ENCODE assay signal across 24 cellular contexts in the genomic region with DNA sequence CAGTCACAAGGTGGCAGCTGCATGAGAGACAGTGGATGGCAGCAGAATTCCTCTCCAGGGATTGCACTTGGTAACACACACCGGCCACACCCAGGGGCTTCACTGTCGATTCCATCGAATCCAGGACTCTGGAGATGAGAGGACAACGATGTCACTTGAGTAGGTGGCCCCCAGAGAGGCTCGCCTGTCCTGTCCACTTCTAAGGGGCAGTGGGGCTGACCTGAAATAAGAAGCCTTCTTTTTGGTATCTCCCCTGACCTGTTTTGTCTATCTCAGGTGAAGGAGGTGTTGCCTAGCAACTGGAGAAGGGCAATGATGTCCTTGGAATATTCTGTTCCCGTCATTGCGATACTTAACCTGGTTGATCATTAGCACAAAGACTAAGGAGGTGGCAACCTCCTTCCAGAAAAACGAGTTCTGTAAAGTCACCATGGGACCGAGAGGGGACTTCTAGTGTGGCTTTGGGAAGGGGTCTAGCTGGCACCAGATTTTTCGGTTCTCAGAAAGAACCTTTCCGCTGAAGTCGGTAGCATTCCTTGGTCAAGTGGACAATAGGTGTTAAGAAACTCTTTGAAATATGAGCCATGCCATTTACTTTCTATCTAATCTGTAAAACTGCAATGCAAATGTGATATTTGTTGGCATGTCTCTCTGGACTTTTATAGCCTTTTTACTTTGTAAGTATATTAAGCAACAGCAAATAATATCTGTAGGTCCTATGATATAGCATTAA.
A peak's percentile ranks its signal among the peaks of the same experiment; 100 is the strongest.
DNase-seq lines count a peak whose midpoint lies in the region; ATAC-seq, FAIRE-seq and TF ChIP-seq lines count a peak whose summit lies in the region.
"Had no signal": no experiment of that assay in that cellular context is flagged by ENCODE, and none has a peak within 500 bp of the region (broad histone marks: within the 10 kb centered on the region; RNA-seq: fewer than 3 reads in every experiment).

No MANE protein-coding gene starts in this region.

- no peak overlapping the region for H2BK12ac ChIP-seq in mesenchymal stem cell (ENCODE audit: low read length in 2 of 2)

- H2BK15ac ChIP-seq in mesenchymal stem cell (ENCODE audit: low read depth, poor library complexity, severe bottlenecking), result no peak overlapping the region

- peak; percentile 76 for ATAC-seq in left lung
- ATAC-seq: activated CD4-positive, alpha-beta T cell treated with anti-CD3 and anti-CD28 coated beads for 36 hours; GM12878; heart left ventricle had no signal

- no peak overlapping the region for H2BK120ac ChIP-seq in mesenchymal stem cell (ENCODE audit: low read depth, low read length)

- peak overlapping the region; percentile 81 for H3K27ac ChIP-seq in VCaP
- peak overlapping the region; percentile 57 to 80 for H3K27ac ChIP-seq in left lung
- peak overlapping the region; percentile 54 to 80 for H3K27ac ChIP-seq in small intestine (ENCODE audit: low read depth in 1 of 2, low read length in 1 of 2)
- no peak overlapping the region for H3K27ac ChIP-seq in mesenchymal stem cell (ENCODE audit: low read length, poor library complexity, severe bottlenecking)
- H3K27ac ChIP-seq: epithelial cell of prostate, heart left ventricle, PC-9, spleen had no signal

- H3K9me3 ChIP-seq in left lung (no peaks in the 10 kb centered on the region), small intestine (ENCODE audit: control insufficient read depth, low read depth) (no peaks in the 10 kb centered on the region), mesenchymal stem cell (ENCODE audit: control insufficient read depth, low read length) (no peaks in the 10 kb centered on the region)

- H2AFZ ChIP-seq in mesenchymal stem cell (ENCODE audit: low read depth, low read length), result no peak overlapping the region
- H2AFZ ChIP-seq: PC-9 had no signal

- H3K4me1 ChIP-seq in left lung (no peaks in the 10 kb centered on the region), small intestine (ENCODE audit: control insufficient read depth in 2 of 2, insufficient read depth in 1 of 2, low read depth in 1 of 2, low read length in 1 of 2) (peaks cover 0 to 3% of the 10 kb centered on the region in 2 donors), mesenchymal stem cell (ENCODE audit: control insufficient read depth, insufficient read depth, low read depth, low read length) (no peaks in the 10 kb centered on the region)
- H3K4me1 ChIP-seq: heart left ventricle, spleen had no signal

- H3K4me2 ChIP-seq in mesenchymal stem cell (ENCODE audit: low read length, poor library complexity, severe bottlenecking), result no peak overlapping the region
- H3K4me2 ChIP-seq: PC-9 had no signal

- H3K23ac ChIP-seq in mesenchymal stem cell (ENCODE audit: low read length in 2 of 2), result no peak overlapping the region

- TF ChIP-seq CTCF in VCaP (conservative IDR thresholded peaks at IDR 0.05) (no peak), left lung (IDR thresholded peaks at IDR 0.05) (no peak)

- no peak overlapping the region for H3K4ac ChIP-seq in mesenchymal stem cell (ENCODE audit: low read depth in 1 of 2, low read length in 2 of 2)

- DNase-seq in DMS53 (lab: John Stamatoyannopoulos, UW) (peak; percentile 73), left lung (no peak), small intestine (peak; percentile 93), NCI-H2107 (lab: John Stamatoyannopoulos, UW) (no peak), dermis blood vessel endothelial cell (no peak), mesenchymal stem cell (no peak)
- DNase-seq: activated CD4-positive, alpha-beta T cell treated with anti-CD3 and anti-CD28 coated beads for 36 hours; anterior cingulate cortex; caudate nucleus; DMS 273 treated with DMSO at 0.1 percent for 48 hours; heart left ventricle; KBM-7; MM.1S; NCI-H1436; NCI-H2227 treated with DMSO at 0.1 percent for 48 hours; NCI-H82; nucleus accumbens; spleen; stimulated activated CD4-positive, alpha-beta T cell treated with anti-CD3 and anti-CD28 coated beads, Interleukin-4, amount 100 ng/mL, for 1 hour; trophoblast cell had no signal

- H4K91ac ChIP-seq in mesenchymal stem cell (ENCODE audit: low read length), result no peak overlapping the region

- intact Hi-C loops in left lung (cut with DNase I), result no loop called here

- H3K4me3 ChIP-seq in left lung (no peak overlapping the region), small intestine (ENCODE audit: low read depth in 1 of 2, low read length in 2 of 2) (no peak overlapping the region), mesenchymal stem cell (ENCODE audit: insufficient read depth in 1 of 2, low read depth in 1 of 2, low read length in 2 of 2) (no peak overlapping the region)
- H3K4me3 ChIP-seq: GM12878, heart left ventricle, PC-9, spleen had no signal

- no peak overlapping the region for H3K18ac ChIP-seq in mesenchymal stem cell (ENCODE audit: low read depth in 1 of 2, low read length in 2 of 2)

- H3K27me3 ChIP-seq in left lung (no peaks in the 10 kb centered on the region), small intestine (ENCODE audit: control insufficient read depth in 2 of 2, insufficient read depth in 2 of 2, low read length in 2 of 2) (no peaks in the 10 kb centered on the region), mesenchymal stem cell (ENCODE audit: control insufficient read depth in 1 of 2, insufficient read depth in 1 of 2, low read length in 2 of 2) (peaks cover 25 to 49% of the 10 kb centered on the region in 2 experiments)

- H3K14ac ChIP-seq in mesenchymal stem cell (ENCODE audit: low read length in 2 of 2), result no peak overlapping the region

- WGBS in small intestine, 3 donors, result 19 to 55% (median 27%) methylated on average over 12 of the region's 12 CpGs
- WGBS in mesenchymal stem cell, result 76% methylated on average over 11 of the region's 12 CpGs

- no peak overlapping the region for H4K8ac ChIP-seq in mesenchymal stem cell (ENCODE audit: low read length)

- H3K36me3 ChIP-seq in left lung (no peaks in the 10 kb centered on the region), small intestine (ENCODE audit: control insufficient read depth in 2 of 2, insufficient read depth in 2 of 2, low read length in 2 of 2) (no peaks in the 10 kb centered on the region), mesenchymal stem cell (ENCODE audit: control insufficient read depth in 1 of 2, insufficient read depth in 2 of 2, low read depth in 1 of 2, low read length in 2 of 2) (no peaks in the 10 kb centered on the region)
- H3K36me3 ChIP-seq: heart left ventricle, spleen had no signal

- FAIRE-seq in small intestine (lab: Jason Lieb, UNC), result peak; percentile 81
- FAIRE-seq: GM12878 had no signal

- H3K79me1 ChIP-seq in mesenchymal stem cell (replicated peaks; ENCODE audit: low read length, poor library complexity, severe bottlenecking), result no peaks in the 10 kb centered on the region

- H2AK5ac ChIP-seq in mesenchymal stem cell (ENCODE audit: low read length, severe bottlenecking), result no peak overlapping the region

- no peak overlapping the region for H3K9ac ChIP-seq in mesenchymal stem cell (ENCODE audit: low read length)

- no peak overlapping the region for H2BK5ac ChIP-seq in mesenchymal stem cell (ENCODE audit: low read depth, low read length, poor library complexity, severe bottlenecking)

Comparison
In these comparisons a context has a peak if more than half of its experiments do, and no peak if none do; other contexts are left out.
1. DNase-seq: peak in DMS53 (single experiment) and small intestine (single experiment); none in left lung (0 of 2), NCI-H2107 (single experiment), dermis blood vessel endothelial cell (single experiment) and mesenchymal stem cell (single experiment).